12 cellular contexts compared by ENCODE assay signal in the genomic region with DNA sequence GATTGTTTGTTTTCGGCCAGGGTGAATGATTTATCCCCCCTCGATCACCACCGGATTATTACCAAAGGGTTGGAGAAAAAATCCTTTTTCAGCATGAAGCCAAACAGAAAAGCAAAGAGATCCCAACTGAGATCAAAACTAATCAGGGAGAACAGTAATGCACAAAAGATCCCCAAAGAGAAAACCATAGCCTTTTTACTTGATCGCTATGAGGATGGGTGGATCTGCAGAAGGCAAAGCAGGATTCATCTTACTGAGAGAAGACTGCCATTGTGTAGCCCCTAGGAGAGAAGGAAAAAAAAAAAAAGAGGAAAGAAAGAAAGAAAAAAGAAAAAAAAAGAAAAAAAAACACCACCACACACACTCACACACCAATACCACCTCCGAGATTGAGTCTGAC. TPM values are rescaled to one million over a fixed set of nuclear protein-coding genes. Genes with fewer than 3 reads are reported as not detected.
A peak's percentile ranks its signal among the peaks of the same experiment; 100 is the strongest.
DNase-seq lines count a peak whose midpoint lies in the region; ATAC-seq and TF ChIP-seq lines count a peak whose summit lies in the region.
"Had no signal": no experiment of that assay in that cellular context is flagged by ENCODE, and none has a peak within 500 bp of the region (broad histone marks: within the 10 kb centered on the region; RNA-seq: fewer than 3 reads in every experiment).

A gene (minus strand): TSS at position 294 of the 400 bp plus-strand sequence.

- H3F3A ChIP-seq in PC-3 (ENCODE audit: low read length, unreplicated experiment), result no peaks in the 10 kb centered on the region

- no TSS peak for BruUV-seq in MCF 10A (replicated peaks; lab: Mats Ljungman, UMichigan)
- BruUV-seq in PC-3 (replicated peaks; lab: Mats Ljungman, UMichigan), result no TSS peak

- H3K4me3 ChIP-seq in lower leg skin (ENCODE audit: low read depth, poor library complexity, severe bottlenecking) (peak within 1 kb of the TSS; percentile 37), subcutaneous abdominal adipose tissue (ENCODE audit: low read depth in 1 of 5, low read length in 5 of 5) (peak within 1 kb of the TSS; percentile 66 to 78 (median 75)), PC-3 (ENCODE audit: low read length) (no peak within 1 kb of the TSS)

- H2AFZ ChIP-seq in PC-3 (ENCODE audit: low read length), result no peak within 1 kb of the TSS

- intact Hi-C loops in MCF 10A (cut with micrococcal nuclease) (no loop called here), lower leg skin (cut with DNase I; ENCODE audit: low total_unique reads) (no loop called here), PC-3 (cut with micrococcal nuclease) (no loop called here)

- CTCF ChIA-PET in MCF 10A (lab: Yijun Ruan, JAX) (interaction anchor here (2.0 kb wide), 1 partner anchor 260 kb away, joined by 9 read pairs; no protein-coding TSS in a partner anchor), PC-3 (lab: Charles Lee) (no interaction called here)

- DNase-seq in NCI-H146 (lab: John Stamatoyannopoulos, UW) (peak; percentile 15), NCI-H146 treated with DMSO at 0.1 percent for 48 hours (lab: John Stamatoyannopoulos, UW; ENCODE audit: unreplicated experiment) (no peak), MCF 10A (ENCODE audit: unreplicated experiment) (no peak), lower leg skin (ENCODE audit: low spot score in 2 of 2) (no peak), PC-3 (no peak)
- DNase-seq: foreskin melanocyte, KG1 had no signal

- H3K4me2 ChIP-seq in PC-3 (ENCODE audit: low read length), result no peak within 1 kb of the TSS

- H3K9me3 ChIP-seq in subcutaneous abdominal adipose tissue (ENCODE audit: control insufficient read depth in 5 of 5, low read length in 5 of 5) (no peaks in the 10 kb centered on the region), PC-3 (ENCODE audit: low read length) (no peaks in the 10 kb centered on the region)

- TF ChIP-seq CTCF in MCF 10A (IDR thresholded peaks at IDR 0.05; ENCODE audit: unreplicated experiment) (no peak), lower leg skin (IDR thresholded peaks at IDR 0.05) (no peak), PC-3 (conservative IDR thresholded peaks at IDR 0.05; ENCODE audit: low read depth, low read length) (no peak)

- H3K9me3 Mint-ChIP-seq in MCF 10A (ENCODE audit: unreplicated experiment), result no peaks in the 10 kb centered on the region

- no peaks in the 10 kb centered on the region for H3K9me2 ChIP-seq in PC-3 (replicated peaks; ENCODE audit: low read length)

- no peak within 1 kb of the TSS for H3K27ac Mint-ChIP-seq in MCF 10A (ENCODE audit: low read depth, unreplicated experiment)

- H3K27me3 ChIP-seq in subcutaneous abdominal adipose tissue (ENCODE audit: control insufficient read depth in 5 of 5, insufficient read depth in 4 of 5, low read length in 5 of 5) (peaks cover 6 to 35% (median 21%) of the 10 kb centered on the region in 5 donors), PC-3 (ENCODE audit: low read length) (peaks cover 70% of the 10 kb centered on the region)

- H3K79me2 ChIP-seq in PC-3 (ENCODE audit: low read length), result no peaks in the 10 kb centered on the region

- peak within 1 kb of the TSS; percentile 75 for H3K4me3 Mint-ChIP-seq in MCF 10A (ENCODE audit: unreplicated experiment)

- H3K27ac ChIP-seq in subcutaneous abdominal adipose tissue (ENCODE audit: low read depth, low read length), result peak within 1 kb of the TSS; percentile 46
- no peak within 1 kb of the TSS for H3K27ac ChIP-seq in PC-3 (ENCODE audit: low read length)
- H3K27ac ChIP-seq: 22Rv1 had no signal

- H3K4me1 Mint-ChIP-seq in MCF 10A (ENCODE audit: insufficient read depth, unreplicated experiment), result peaks cover 23% of the 10 kb centered on the region

- POLR2A ChIA-PET in MCF 10A (lab: Yijun Ruan, JAX), result no interaction called here
- POLR2A ChIA-PET in PC-3 (lab: Charles Lee; ENCODE audit: unreplicated experiment), result no interaction called here

- peaks cover 0 to 31% (median 27%) of the 10 kb centered on the region in 5 donors for H3K4me1 ChIP-seq in subcutaneous abdominal adipose tissue (ENCODE audit: control insufficient read depth in 5 of 5, insufficient read depth in 5 of 5, low read length in 5 of 5)
- no peaks in the 10 kb centered on the region for H3K4me1 ChIP-seq in PC-3 (ENCODE audit: insufficient read depth, low read length)

- ATAC-seq in HG02885 (IDR thresholded peaks at IDR 0.05; ENCODE audit: poor library complexity, unreplicated experiment), result no peak
- no peak for ATAC-seq in GM19463 (IDR thresholded peaks at IDR 0.05; ENCODE audit: unreplicated experiment)
- ATAC-seq in PC-3, result no peak

- H3K36me3 Mint-ChIP-seq in MCF 10A (ENCODE audit: insufficient read depth, unreplicated experiment), result no peaks in the 10 kb centered on the region

- H3K36me3 ChIP-seq in subcutaneous abdominal adipose tissue (ENCODE audit: control insufficient read depth in 5 of 5, insufficient read depth in 5 of 5, low read length in 5 of 5) (no peaks in the 10 kb centered on the region), PC-3 (ENCODE audit: low read depth, low read length) (no peaks in the 10 kb centered on the region)

- H3K9ac ChIP-seq in subcutaneous abdominal adipose tissue (ENCODE audit: low read length in 5 of 5) (peak within 1 kb of the TSS in 3 of 5 donors; percentile 23 to 45 (median 39)), PC-3 (ENCODE audit: low read length) (no peak within 1 kb of the TSS)

- WGBS in lower leg skin, 2 donors, result 5 to 7% methylated on average over 5 of the region's 5 CpGs

- H4K20me1 ChIP-seq in PC-3 (ENCODE audit: low read length), result no peaks in the 10 kb centered on the region

- TF ChIP-seq POLR2A in lower leg skin (IDR thresholded peaks at IDR 0.05), result no peak

- peaks cover 45% of the 10 kb centered on the region for H3K27me3 Mint-ChIP-seq in MCF 10A (ENCODE audit: insufficient read depth, unreplicated experiment)

RNA-seq across cellular contexts. Expression of the gene that starts here (rescaled TPM):
- total RNA-seq in MCF 10A (2022) (0.15 TPM in 1 of 2 replicates, not detected in the other), lower leg skin (1 to 10 TPM in 1 of 4 donors, under 1 TPM in 3; 0.36 to 1.9 (median 0.45) TPM), PC-3 (2014; rRNA removed) (not detected in 2 replicates)
- total RNA-seq: T-helper 2 cell treated with Interferon-gamma antibody and Interleukin-4, amounts not matched to agents 100 ng/mL and 5 ng/mL, for 36 hours had no signal
